ENCODE assay signal across 1 cellular context in genomic region chr1:203544485-203544884, GRCh38.
TF ChIP-seq lines count a peak whose summit lies in the region.

No MANE protein-coding gene starts in this region.

TF ChIP-seq in SK-N-SH, 30 proteins besides CTCF, POLR2A, EP300 and RAD21 (continued from another document):
- TF ChIP-seq JUND (IDR thresholded peaks at IDR 0.05) (peak; percentile 13; the same call in 1 of the 2 replicates), SMC3 (IDR thresholded peaks at IDR 0.05; ENCODE audit: low read depth, low read length) (no peak), TEAD4 (IDR thresholded peaks at IDR 0.05; ENCODE audit: borderline replicate concordance, insufficient read depth) (no peak), ZBTB33 (IDR thresholded peaks at IDR 0.05; ENCODE audit: borderline replicate concordance, low read depth) (no peak), USF2 (IDR thresholded peaks at IDR 0.05; ENCODE audit: borderline replicate concordance, low read depth, low read length) (no peak)
TF ChIP-seq in SK-N-SH: peak in this region for 4.
